Comparison of ENCODE assay signal across 29 cellular contexts in genomic region chr3:57168151-57168550, GRCh38. TPM values are rescaled to one million over a fixed set of nuclear protein-coding genes. Genes with fewer than 3 reads are reported as not detected.
"Had no signal": no experiment of that assay in that cellular context is flagged by ENCODE, and none has a peak within 500 bp of the region (broad histone marks: within the 10 kb centered on the region; RNA-seq: fewer than 3 reads in every experiment).

No MANE protein-coding gene starts in this region.

- ATAC-seq: activated CD8-positive, alpha-beta T cell treated with anti-CD3 and anti-CD28 coated beads for 36 hours; activated T-cell treated with anti-CD3 and anti-CD28 coated beads, Interleukin-2, amount 50 U/mL, for 72 hours; activated T-helper 17 cell treated with anti-CD3 and anti-CD28 coated beads, Interleukin-2, amount 50 U/mL, for 72 hours; Panc1 had no signal

- H3K4me3 ChIP-seq: ascending aorta, cardiac muscle cell, SJCRH30, SK-N-MC had no signal

- H3K4me1 Mint-ChIP-seq: activated T-helper 17 cell treated with anti-CD3 and anti-CD28 coated beads, Interleukin-2, amount 50 U/mL, for 72 hours had no signal

- H3K36me3 Mint-ChIP-seq: activated naive CD4-positive, alpha-beta T cell treated with anti-CD3 and anti-CD28 coated beads, Interleukin-2, amount 50 U/mL, for 24 hours; activated naive CD8-positive, alpha-beta T cell treated with anti-CD3 and anti-CD28 coated beads, Interleukin-2, amount 10 ng/mL, durations not matched to agents 7 days and 5 days had no signal

- FAIRE-seq: TTC549 had no signal

- DNase-seq: activated CD4-positive, alpha-beta T cell treated with anti-CD3 and anti-CD28 coated beads, Interleukin-2, amount 10 ng/mL, durations not matched to agents 24 days and 14 days; activated CD4-positive, alpha-beta T cell treated with anti-CD3 and anti-CD28 coated beads, Interleukin-2, amount 50 U/mL, for 4 hours; activated CD8-positive, alpha-beta T cell treated with anti-CD3 and anti-CD28 coated beads for 36 hours; activated gamma-delta T cell; activated naive CD4-positive, alpha-beta T cell treated with Interleukin-2 at 50 U/mL for 16 hours; activated naive CD8-positive, alpha-beta T cell treated with anti-CD3 and anti-CD28 coated beads, Interleukin-2, amount 10 ng/mL, durations not matched to agents 7 days and 5 days; activated T-cell treated with anti-CD3 and anti-CD28 coated beads, Interleukin-2, amount 50 U/mL, for 1 hour; activated T-cell treated with anti-CD3 and anti-CD28 coated beads, Interleukin-2, amount 50 U/mL, for 72 hours; amygdala; MM.1S; MV-4-11; NCI-H1092; NCI-H1436 treated with DMSO at 0.1 percent for 48 hours; NCI-H1694 treated with DMSO at 0.1 percent for 48 hours; NCI-H2029; NCI-H345; NCI-H524 treated with DMSO at 0.1 percent for 48 hours; SHP77; SJCRH30 had no signal

- H3K27me3 ChIP-seq: ascending aorta, cardiac muscle cell, SJCRH30 had no signal

- H3K36me3 ChIP-seq: ascending aorta, cardiac muscle cell, SJCRH30 had no signal

- H3K9me3 ChIP-seq: ascending aorta, SJCRH30 had no signal

- H3K27ac Mint-ChIP-seq: activated CD4-positive, alpha-beta T cell treated with anti-CD3 and anti-CD28 coated beads, Interleukin-2, amount 10 ng/mL, durations not matched to agents 24 days and 14 days; activated CD8-positive, alpha-beta T cell treated with anti-CD3 and anti-CD28 coated beads for 36 hours; activated naive CD4-positive, alpha-beta T cell treated with anti-CD3 and anti-CD28 coated beads, Interleukin-2, amount 50 U/mL, for 24 hours; activated naive CD8-positive, alpha-beta T cell treated with anti-CD3 and anti-CD28 coated beads, Interleukin-2, amount 10 ng/mL, durations not matched to agents 7 days and 5 days; activated T-cell treated with anti-CD3 and anti-CD28 coated beads, Interleukin-2, amount 50 U/mL, for 72 hours; activated T-helper 17 cell treated with anti-CD3 and anti-CD28 coated beads, Interleukin-2, amount 50 U/mL, for 72 hours; T-helper 1 cell treated with Interleukin-12 subunit alpha and Interleukin-12 subunit beta and Interleukin-4 antibody, amounts not matched to agents 30 μg/mL and 1 μg/mL, for 36 hours; T-helper 2 cell treated with Interferon-gamma antibody and Interleukin-4, amounts not matched to agents 5 μg/mL and 100 μg/mL, for 36 hours had no signal

- H3K4me3 Mint-ChIP-seq: activated CD4-positive, alpha-beta T cell treated with anti-CD3 and anti-CD28 coated beads, Interleukin-2, amount 10 ng/mL, durations not matched to agents 24 days and 14 days; activated CD8-positive, alpha-beta T cell treated with anti-CD3 and anti-CD28 coated beads for 36 hours; activated naive CD4-positive, alpha-beta T cell treated with anti-CD3 and anti-CD28 coated beads, Interleukin-2, amount 50 U/mL, for 24 hours; activated naive CD8-positive, alpha-beta T cell treated with anti-CD3 and anti-CD28 coated beads, Interleukin-2, amount 10 ng/mL, durations not matched to agents 7 days and 5 days; activated T-cell treated with anti-CD3 and anti-CD28 coated beads, Interleukin-2, amount 50 U/mL, for 72 hours; activated T-helper 17 cell treated with anti-CD3 and anti-CD28 coated beads, Interleukin-2, amount 50 U/mL, for 72 hours; central memory CD8-positive, alpha-beta T cell; T-helper 1 cell treated with Interleukin-12 subunit alpha and Interleukin-12 subunit beta and Interleukin-4 antibody, amounts not matched to agents 30 μg/mL and 1 μg/mL, for 36 hours; T-helper 2 cell treated with Interferon-gamma antibody and Interleukin-4, amounts not matched to agents 5 μg/mL and 100 μg/mL, for 36 hours had no signal

- H3K9me3 Mint-ChIP-seq: activated CD4-positive, alpha-beta T cell treated with anti-CD3 and anti-CD28 coated beads, Interleukin-2, amount 10 ng/mL, durations not matched to agents 24 days and 14 days; activated CD8-positive, alpha-beta T cell treated with anti-CD3 and anti-CD28 coated beads for 36 hours; activated naive CD4-positive, alpha-beta T cell treated with anti-CD3 and anti-CD28 coated beads, Interleukin-2, amount 50 U/mL, for 24 hours; activated naive CD8-positive, alpha-beta T cell treated with anti-CD3 and anti-CD28 coated beads, Interleukin-2, amount 10 ng/mL, durations not matched to agents 7 days and 5 days; activated T-cell treated with anti-CD3 and anti-CD28 coated beads, Interleukin-2, amount 50 U/mL, for 72 hours; activated T-helper 17 cell treated with anti-CD3 and anti-CD28 coated beads, Interleukin-2, amount 50 U/mL, for 72 hours; central memory CD8-positive, alpha-beta T cell; T-helper 1 cell treated with Interleukin-12 subunit alpha and Interleukin-12 subunit beta and Interleukin-4 antibody, amounts not matched to agents 30 μg/mL and 1 μg/mL, for 36 hours; T-helper 2 cell treated with Interferon-gamma antibody and Interleukin-4, amounts not matched to agents 5 μg/mL and 100 μg/mL, for 36 hours had no signal

- H3K27ac ChIP-seq: ascending aorta, cardiac muscle cell, SJCRH30, SK-N-MC had no signal

RNA-seq across cellular contexts. Expression of gene IL17RD, which starts 3.0 kb away (rescaled TPM):
- total RNA-seq: activated CD8-positive, alpha-beta T cell treated with anti-CD3 and anti-CD28 coated beads for 36 hours; activated naive CD8-positive, alpha-beta T cell treated with anti-CD3 and anti-CD28 coated beads, Interleukin-2, amount 10 ng/mL, durations not matched to agents 7 days and 5 days had no signal

RNA-seq across cellular contexts. Expression of gene HESX1, which starts 31.6 kb away (rescaled TPM):
- total RNA-seq: ascending aorta had no signal
